1 cellular context compared by ENCODE assay signal in genomic region chr17:59804910-59805381, GRCh38.
TF ChIP-seq lines count a peak whose summit lies in the region.

No MANE protein-coding gene starts in this region.

TF ChIP-seq in GM12878, 131 proteins besides CTCF, POLR2A, EP300 and RAD21 (continued from another document and continues in another):
- no peak for TF ChIP-seq ELK1 (IDR thresholded peaks at IDR 0.05; ENCODE audit: low read depth, low read length)
- TF ChIP-seq SMARCA5 (IDR thresholded peaks at IDR 0.05) = 0 out of 2 replicates have a peak, but pooled peaks have one; percentile 48
- no peak for TF ChIP-seq ZBTB11 (CRISPR knock-in tag; IDR thresholded peaks at IDR 0.05)
- peak; percentile 41 for TF ChIP-seq SKIL (IDR thresholded peaks at IDR 0.05; ENCODE audit: low read depth, poor library complexity, severe bottlenecking)
- no peak for TF ChIP-seq TCF3 (IDR thresholded peaks at IDR 0.05; ENCODE audit: borderline replicate concordance, insufficient read depth, low read depth, low read length)
- TF ChIP-seq ZNF687 (IDR thresholded peaks at IDR 0.05) = no peak
- TF ChIP-seq MEF2B (IDR thresholded peaks at IDR 0.05; ENCODE audit: partially characterized antibody, poor library complexity, severe bottlenecking) = peak; percentile 24
- TF ChIP-seq CBFB (IDR thresholded peaks at IDR 0.05; ENCODE audit: low read depth) = no peak
- TF ChIP-seq EED (IDR thresholded peaks at IDR 0.05; ENCODE audit: low read depth) = no peak
- TF ChIP-seq ZNF274 (IDR thresholded peaks at IDR 0.05; ENCODE audit: insufficient read depth, insufficient read length) = no peak
- TF ChIP-seq E2F4 (IDR thresholded peaks at IDR 0.05; ENCODE audit: low read depth, low read length) = no peak
- peak; percentile 27 for TF ChIP-seq SPI1 (IDR thresholded peaks at IDR 0.05; ENCODE audit: borderline replicate concordance, insufficient read depth, low read depth, low read length)
- no peak for TF ChIP-seq E2F8 (IDR thresholded peaks at IDR 0.05; ENCODE audit: low read depth, partially characterized antibody)
- no peak for TF ChIP-seq WRNIP1 (IDR thresholded peaks at IDR 0.05; ENCODE audit: borderline replicate concordance, low read depth, low read length)
- no peak for TF ChIP-seq RUNX3 (IDR thresholded peaks at IDR 0.05; ENCODE audit: low read length)
- TF ChIP-seq RCOR1 (conservative IDR thresholded peaks at IDR 0.05; ENCODE audit: low read depth, low read length) = no peak
- TF ChIP-seq ZNF207 (IDR thresholded peaks at IDR 0.05; ENCODE audit: borderline replicate concordance) = no peak
- no peak for TF ChIP-seq BMI1 (IDR thresholded peaks at IDR 0.05; ENCODE audit: borderline replicate concordance)
- no peak for TF ChIP-seq IRF3 (IDR thresholded peaks at IDR 0.05)
- TF ChIP-seq NR2C1 (IDR thresholded peaks at IDR 0.05) = no peak
- TF ChIP-seq SMAD1 (IDR thresholded peaks at IDR 0.05; ENCODE audit: low read depth, partially characterized antibody) = no peak
- no peak for TF ChIP-seq ETV6 (conservative IDR thresholded peaks at IDR 0.05 in 1 of 2, IDR thresholded peaks at IDR 0.05 in 1 of 2; ENCODE audit: borderline replicate concordance in 1 of 2, low read depth in 1 of 2)
- no peak for TF ChIP-seq PML (IDR thresholded peaks at IDR 0.05; ENCODE audit: low read length)
- TF ChIP-seq ZBTB40 (IDR thresholded peaks at IDR 0.05; ENCODE audit: borderline replicate concordance) = no peak
- TF ChIP-seq HSF1 (IDR thresholded peaks at IDR 0.05; ENCODE audit: low read depth, low read length) = no peak
- no peak for TF ChIP-seq CBX3 (IDR thresholded peaks at IDR 0.05; ENCODE audit: borderline replicate concordance, low read depth)
- no peak for TF ChIP-seq NKRF (conservative IDR thresholded peaks at IDR 0.05)
- TF ChIP-seq RBBP5 (conservative IDR thresholded peaks at IDR 0.05) = no peak
- TF ChIP-seq MTA2 (IDR thresholded peaks at IDR 0.05; ENCODE audit: low read depth) = peak; percentile 63
